Comparison of ENCODE assay signal across 9 cellular contexts in the genomic region with DNA sequence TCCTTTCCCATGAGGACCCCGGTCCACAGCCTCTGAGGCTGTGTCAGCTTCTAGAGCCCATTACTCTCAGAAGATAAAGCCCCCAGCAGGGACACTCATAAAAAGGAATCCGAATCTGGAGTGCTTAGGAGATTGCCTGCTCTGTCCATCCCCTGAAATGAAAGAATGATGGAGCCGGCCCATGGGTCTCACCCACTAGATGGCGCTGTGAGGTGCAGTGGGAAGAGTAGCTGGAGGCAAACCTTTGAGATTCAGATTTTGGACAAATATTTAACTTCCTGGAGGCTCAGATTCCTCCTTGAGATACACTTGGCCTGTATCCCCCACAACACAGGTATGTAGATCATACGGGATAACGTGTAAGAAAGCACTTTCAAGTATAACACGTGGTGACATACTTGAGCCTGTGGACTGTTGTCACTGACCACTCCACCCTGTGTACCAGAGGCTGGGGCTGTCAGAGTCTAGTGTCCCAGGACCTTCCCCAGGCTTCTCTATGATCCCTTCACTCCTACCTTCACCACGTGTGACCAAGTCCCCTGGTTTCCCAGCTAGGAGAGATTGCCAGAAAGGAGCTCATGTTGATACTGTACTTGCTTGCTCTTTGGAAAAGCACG.
A peak's percentile ranks its signal among the peaks of the same experiment; 100 is the strongest.
DNase-seq lines count a peak whose midpoint lies in the region; ATAC-seq and TF ChIP-seq lines count a peak whose summit lies in the region.
"Had no signal": no experiment of that assay in that cellular context is flagged by ENCODE, and none has a peak within 500 bp of the region (broad histone marks: within the 10 kb centered on the region; RNA-seq: fewer than 3 reads in every experiment).

No MANE protein-coding gene starts in this region.

- no peak overlapping the region for H3K27ac ChIP-seq in MM.1S (ENCODE audit: low read length)
- H3K27ac ChIP-seq: skin epidermis had no signal

- H3K4me3 ChIP-seq in MM.1S (ENCODE audit: low read length), result no peak overlapping the region
- H3K4me3 ChIP-seq: skin epidermis had no signal

- peak overlapping the region; percentile 2; the same call in 1 of the 2 replicates for H2AFZ ChIP-seq in MM.1S (ENCODE audit: low read length)

- no peak overlapping the region for H3K9ac ChIP-seq in MM.1S (ENCODE audit: low read length)

- H3K9me2 ChIP-seq in MM.1S (replicated peaks; ENCODE audit: insufficient read depth, low read length), result no peaks in the 10 kb centered on the region

- no peaks in the 10 kb centered on the region for H3K9me3 ChIP-seq in MM.1S (replicated peaks; ENCODE audit: insufficient read depth, low read length)

- peak; percentile 92 for TF ChIP-seq CTCF in MM.1S (IDR thresholded peaks at IDR 0.05; ENCODE audit: low read length)

- no peaks in the 10 kb centered on the region for H3F3A ChIP-seq in MM.1S (ENCODE audit: insufficient read depth, low read length)

- ATAC-seq in GM21381 (IDR thresholded peaks at IDR 0.05; ENCODE audit: unreplicated experiment) (no peak), GM19324 (IDR thresholded peaks at IDR 0.05; ENCODE audit: low FRiP score, unreplicated experiment) (no peak)

- no peaks in the 10 kb centered on the region for H3K36me3 ChIP-seq in MM.1S (replicated peaks; ENCODE audit: insufficient read depth, low read length)

- DNase-seq in EH (ENCODE audit: low read depth), result peak; percentile 29
- DNase-seq in MM.1S, result peak; percentile 42
- peak; percentile 77 for DNase-seq in activated T-cell treated with anti-CD3 and anti-CD28 coated beads, Interleukin-2, amount 50 U/mL, for 1 hour
- DNase-seq in germinal center (ENCODE audit: low spot score), result peak; percentile 67
- DNase-seq in stimulated activated CD4-positive, alpha-beta T cell treated with anti-CD3 and anti-CD28 coated beads, Interleukin-2, amount 100 ng/mL, for 4 hours (ENCODE audit: low read depth), result peak; percentile 43
- no peak for DNase-seq in superior temporal gyrus (ENCODE audit: extremely low spot score)

- H3K4me2 ChIP-seq in MM.1S (ENCODE audit: low read depth, low read length), result no peak overlapping the region

- no peaks in the 10 kb centered on the region for H3K27me3 ChIP-seq in MM.1S (replicated peaks; ENCODE audit: insufficient read depth, low read length)

- H3K79me2 ChIP-seq in MM.1S (ENCODE audit: low read length), result no peaks in the 10 kb centered on the region

- no peaks in the 10 kb centered on the region for H3K4me1 ChIP-seq in MM.1S (ENCODE audit: low read length)

- no peaks in the 10 kb centered on the region for H4K20me1 ChIP-seq in MM.1S (ENCODE audit: insufficient read depth, low read length)
